8 cellular contexts compared by ENCODE assay signal in genomic region chr4:37685211-37685725, GRCh38. TPM values are rescaled to one million over a fixed set of nuclear protein-coding genes. Genes with fewer than 3 reads are reported as not detected.
DNase-seq lines count a peak whose midpoint lies in the region; ATAC-seq and TF ChIP-seq lines count a peak whose summit lies in the region.

No MANE protein-coding gene starts in this region.

- peak overlapping the region; percentile 79 for H2AFZ ChIP-seq in SU-DHL-6 (ENCODE audit: low read depth, low read length, severe bottlenecking)

- H3K9ac ChIP-seq in SU-DHL-6 (ENCODE audit: low read length) = peak overlapping the region; percentile 81
- peak overlapping the region; percentile 85 to 91 for H3K9ac ChIP-seq in colonic mucosa (ENCODE audit: low read depth in 2 of 2, low read length in 2 of 2)

- H3F3A ChIP-seq in SU-DHL-6 (ENCODE audit: insufficient read depth) = peaks cover 17% of the 10 kb centered on the region

- H3K27me3 ChIP-seq in heart right ventricle = no peaks in the 10 kb centered on the region
- no peaks in the 10 kb centered on the region for H3K27me3 ChIP-seq in SU-DHL-6 (ENCODE audit: low read length)
- H3K27me3 ChIP-seq in colonic mucosa = no peaks in the 10 kb centered on the region
- H3K27me3 ChIP-seq in tibial artery = no peaks in the 10 kb centered on the region

- DNase-seq in heart right ventricle (peak in 1 of 2 donors; percentile 41), Right ventricle myocardium inferior (ENCODE audit: missing footprints) (no peak), colonic mucosa (no peak), tibial artery (no peak), GM13976 (ENCODE audit: low spot score) (no peak)

- 2% methylated on average over 10 of the region's 10 CpGs for WGBS in heart right ventricle, 2 donors
- 5 to 8% methylated on average over 2 to 5 of the region's 10 CpGs for WGBS in mesodermal cell (ENCODE audit: insufficient coverage in 2 of 2), 2 experiments

- H3K4me3 ChIP-seq in heart right ventricle (peak overlapping the region; percentile 64 to 99 (median 93)), SU-DHL-6 (ENCODE audit: insufficient read depth, low read length, poor library complexity, severe bottlenecking) (peak overlapping the region; percentile 92), colonic mucosa (peak overlapping the region; percentile 72), mesodermal cell (ENCODE audit: extremely low read depth, insufficient read depth, low read length, poor library complexity, severe bottlenecking) (peak overlapping the region; percentile 73), tibial artery (peak overlapping the region; percentile 68 to 91)

- H3K9me2 ChIP-seq in SU-DHL-6 (replicated peaks; ENCODE audit: insufficient read depth, low read length) = no peaks in the 10 kb centered on the region

- H3K9me3 ChIP-seq in heart right ventricle (no peaks in the 10 kb centered on the region), SU-DHL-6 (ENCODE audit: insufficient read depth, low read length) (no peaks in the 10 kb centered on the region), colonic mucosa (no peaks in the 10 kb centered on the region), mesodermal cell (ENCODE audit: control insufficient read depth, low read length) (no peaks in the 10 kb centered on the region), tibial artery (no peaks in the 10 kb centered on the region)

- peak overlapping the region; percentile 76 for H3K4me2 ChIP-seq in SU-DHL-6 (ENCODE audit: low read depth, low read length, poor library complexity, severe bottlenecking)

- ATAC-seq in heart right ventricle = no peak
- no peak for ATAC-seq in Right ventricle myocardium inferior
- no peak for ATAC-seq in HG03135 (IDR thresholded peaks at IDR 0.05; ENCODE audit: unreplicated experiment)

- in situ Hi-C loops in GM13976 (cut with MboI; ENCODE audit: low sequenced_read_pairs, unreplicated experiment) = no loop called here

- TF ChIP-seq CTCF in heart right ventricle (IDR thresholded peaks at IDR 0.05) (no peak), SU-DHL-6 (IDR thresholded peaks at IDR 0.05; ENCODE audit: insufficient read depth, low read length, poor library complexity, severe bottlenecking) (no peak), colonic mucosa (IDR thresholded peaks at IDR 0.05) (no peak), tibial artery (IDR thresholded peaks at IDR 0.05) (no peak), GM13976 (IDR thresholded peaks at IDR 0.05; ENCODE audit: borderline replicate concordance, control extremely low read depth, extremely low read depth, insufficient read depth, missing control alignments) (no peak)

- peak overlapping the region; percentile 78 to 99 (median 98) for H3K27ac ChIP-seq in heart right ventricle
- peak overlapping the region; percentile 46 for H3K27ac ChIP-seq in SU-DHL-6 (ENCODE audit: low read depth, low read length)
- H3K27ac ChIP-seq in colonic mucosa = peak overlapping the region; percentile 84
- peak overlapping the region; percentile 23 for H3K27ac ChIP-seq in mesodermal cell (ENCODE audit: low read depth, low read length, severe bottlenecking)
- peak overlapping the region; percentile 85 to 98 for H3K27ac ChIP-seq in tibial artery

- H3K4me1 ChIP-seq in heart right ventricle (peaks cover 0 to 47% (median 27%) of the 10 kb centered on the region in 9 donors), colonic mucosa (peaks cover 10% of the 10 kb centered on the region), mesodermal cell (ENCODE audit: control insufficient read depth, insufficient read depth, low read length, poor library complexity, severe bottlenecking) (peaks cover 11% of the 10 kb centered on the region), tibial artery (peaks cover 0 to 24% (median 12%) of the 10 kb centered on the region in 4 donors)

- H3K36me3 ChIP-seq in heart right ventricle = peaks cover 0 to under 1% (median 0%) of the 10 kb centered on the region in 9 donors
- H3K36me3 ChIP-seq in SU-DHL-6 (ENCODE audit: low read length) = no peaks in the 10 kb centered on the region
- no peaks in the 10 kb centered on the region for H3K36me3 ChIP-seq in colonic mucosa
- H3K36me3 ChIP-seq in mesodermal cell (ENCODE audit: control insufficient read depth, insufficient read depth, low read length) = peaks cover 5% of the 10 kb centered on the region
- no peaks in the 10 kb centered on the region for H3K36me3 ChIP-seq in tibial artery

- H4K20me1 ChIP-seq in SU-DHL-6 (ENCODE audit: low read depth, low read length) = no peaks in the 10 kb centered on the region

- peaks cover 20% of the 10 kb centered on the region for H3K79me2 ChIP-seq in SU-DHL-6 (ENCODE audit: insufficient read depth, low read length)

- intact Hi-C loops in heart right ventricle (cut with DNase I) = loop anchor here in 8 of 10 donors (2.0 to 10.0 kb wide), 10 partner anchors 18 to 350 kb away; no protein-coding TSS in a partner anchor
- intact Hi-C loops in Right ventricle myocardium inferior (cut with DNase I) = loop anchor here (5.0 to 10.0 kb wide), 4 partner anchors 38 to 290 kb away; no protein-coding TSS in a partner anchor
- intact Hi-C loops in colonic mucosa (cut with DNase I) = no loop called here
- intact Hi-C loops in tibial artery (cut with DNase I; ENCODE audit: low total_unique reads) = loop anchor here (10.0 kb wide), 1 partner anchor 350 kb away; no protein-coding TSS in a partner anchor

RNA-seq across cellular contexts. Expression of gene RELL1, which starts 0.9 kb away (rescaled TPM):
- total RNA-seq in heart right ventricle (10 to 100 TPM; 18.1 to 39.9 (median 27.6) TPM), Right ventricle myocardium inferior (23.6 TPM), colonic mucosa (10 to 100 TPM; 24.4 to 48.2 TPM)
- polyA plus RNA-seq in heart right ventricle = 1 to 10 TPM; 2.3 to 2.4 TPM
- 10.2 TPM for polyA plus RNA-seq in mesodermal cell (2013, experiment 1 of 2)
- polyA plus RNA-seq in mesodermal cell (2013, experiment 2 of 2) = 9.2 TPM

Comparison
In these comparisons a context has a peak if more than half of its experiments do, and no peak if none do; other contexts are left out.
1. H3K27ac ChIP-seq: peak in every context shown above with its lines; median percentile 98 in heart right ventricle; 92 in tibial artery; 84 in colonic mucosa; 46 in SU-DHL-6; 23 in mesodermal cell.